8 cellular contexts compared by ENCODE assay signal in genomic region chr11:66480116-66480938, GRCh38. TPM values are rescaled to one million over a fixed set of nuclear protein-coding genes. Genes with fewer than 3 reads are reported as not detected.
DNase-seq lines count a peak whose midpoint lies in the region; ATAC-seq and TF ChIP-seq lines count a peak whose summit lies in the region.

Gene DPP3, plus strand, starts transcription at chr11:66480434. Its CDS starts 1,767 bp downstream, at chr11:66482201.

- H3K9me3 Mint-ChIP-seq in activated B cell treated with CpG ODN at 0.5 μM for 24 hours = no peaks in the 10 kb centered on the region

- POLR2A ChIA-PET in AG04450 (lab: Yijun Ruan, JAX) = interaction anchor here (0.6 to 2.3 kb wide), 13 partner anchors 9 to 169 kb away, joined by 3 to 32 read pairs (median 4); partner anchors contain the start of genes BBS1, MRPL11, PELI3 and RBM4
- POLR2A ChIA-PET in activated B cell treated with CpG ODN at 0.5 μM for 24 hours (lab: Charles Lee) = interaction anchor here (0.5 to 2.4 kb wide), 29 partner anchors 11 to 1345 kb away, joined by 3 to 63 read pairs (median 5); partner anchors contain the start of genes ACTN3, BBS1, MRPL11 and NPAS4

- ATAC-seq in GM18909 (IDR thresholded peaks at IDR 0.05; ENCODE audit: poor library complexity, unreplicated experiment) (peak; percentile 87), HG03175 (IDR thresholded peaks at IDR 0.05; ENCODE audit: unreplicated experiment) (peak; percentile 91), activated B cell treated with CpG ODN at 0.5 μM for 24 hours (ENCODE audit: low read depth) (peak; percentile 98)

- intact Hi-C loops in activated B cell treated with CpG ODN at 0.5 μM for 24 hours (cut with micrococcal nuclease) = loop anchor here (1.0 kb wide), 6 partner anchors 14 to 198 kb away; partner anchors contain the start of genes ACTN3, BBS1, PELI3 and ZDHHC24

- TF ChIP-seq CTCF in AG04450 (IDR thresholded peaks at IDR 0.05; ENCODE audit: low read depth, low read length) (no peak), activated B cell treated with CpG ODN at 0.5 μM for 24 hours (IDR thresholded peaks at IDR 0.05) (no peak)

- H3K27ac ChIP-seq in AG04450 (ENCODE audit: low read depth, low read length) (peak within 1 kb of the TSS; percentile 96), caudate nucleus (ENCODE audit: low read depth, low read length) (peak within 1 kb of the TSS; percentile 93)

- peak within 1 kb of the TSS; percentile 90 for H3K4me3 Mint-ChIP-seq in activated B cell treated with CpG ODN at 0.5 μM for 24 hours

- H3K27me3 ChIP-seq in AG04450 (ENCODE audit: control insufficient read depth, insufficient read depth, low read length) = no peaks in the 10 kb centered on the region

- CTCF ChIA-PET in AG04450 (lab: Charles Lee) = no interaction called here
- CTCF ChIA-PET in activated B cell treated with CpG ODN at 0.5 μM for 24 hours (lab: Charles Lee) = interaction anchor here (0.9 to 3.8 kb wide), 10 partner anchors 14 to 198 kb away, joined by 3 to 27 read pairs (median 7); partner anchors contain the start of genes BBS1, MRPL11, PELI3 and RBM4

- H3K36me3 Mint-ChIP-seq in activated B cell treated with CpG ODN at 0.5 μM for 24 hours (ENCODE audit: low read depth) = peaks cover 19% of the 10 kb centered on the region

- DNase-seq in AG04450 (ENCODE audit: low read depth, low spot score) (peak; percentile 88), NCI-H226 (peak; percentile 96), activated B cell treated with CpG ODN at 0.5 μM for 24 hours (peak; percentile 91), caudate nucleus (lab: John Stamatoyannopoulos, UW) (peak; percentile 40 to 98 (median 95)), inferior parietal cortex (ENCODE audit: extremely low spot score) (peak; percentile 97)
- peak; percentile 87 to 95 for DNase-seq in stimulated activated CD4-positive, alpha-beta T cell treated with anti-CD3 and anti-CD28 coated beads, Interleukin-12 subunit alpha, Interleukin-12 subunit beta, amount 100 ng/mL, for 24 hours (ENCODE audit: low read depth in 2 of 2)

- no peaks in the 10 kb centered on the region; the same call in 1 of the 2 replicates for H3K9me3 ChIP-seq in AG04450 (ENCODE audit: control insufficient read depth, insufficient read depth, low read length)

- H3K4me1 Mint-ChIP-seq in activated B cell treated with CpG ODN at 0.5 μM for 24 hours = peaks cover 22% of the 10 kb centered on the region

- peak within 1 kb of the TSS; percentile 80 for H3K4me3 ChIP-seq in AG04450 (ENCODE audit: low read depth, low read length)

- peak within 1 kb of the TSS; percentile 87 for H3K27ac Mint-ChIP-seq in activated B cell treated with CpG ODN at 0.5 μM for 24 hours

- H3K27me3 Mint-ChIP-seq in activated B cell treated with CpG ODN at 0.5 μM for 24 hours = no peaks in the 10 kb centered on the region

RNA-seq across cellular contexts. Expression of gene DPP3, which starts in this region (rescaled TPM):
- polyA plus RNA-seq in AG04450 (2011; rRNA removed) = 54.6 and 60.2 TPM in 2 replicates
- 52.7 and 63.8 TPM in 2 replicates for polyA minus RNA-seq in AG04450 (2011; rRNA and poly(A)+ RNA removed)
- total RNA-seq in activated B cell treated with CpG ODN at 0.5 μM for 24 hours = 62.2 and 63.3 TPM in 2 replicates

Comparison
In these comparisons a context has a peak if more than half of its experiments do, and no peak if none do; other contexts are left out.
1. Peak in every context shown above with its lines: DNase-seq, ATAC-seq, H3K4me3 ChIP-seq and H3K27ac ChIP-seq.